In genomic region chr7:100174582-100174981, GRCh38 we compare ENCODE assay signal across 2 cellular contexts.
TF ChIP-seq lines count a peak whose summit lies in the region.

No MANE protein-coding gene starts in this region.

TF ChIP-seq in H1, 55 proteins besides CTCF, POLR2A, EP300 and RAD21:
- TF ChIP-seq SIRT6 (IDR thresholded peaks at IDR 0.05; ENCODE audit: low read length): no peak

TF ChIP-seq in neural cell, 6 proteins besides CTCF, POLR2A, EP300 and RAD21:
- TF ChIP-seq POLR2AphosphoS5 (IDR thresholded peaks at IDR 0.05) (no peak), EZH2 (IDR thresholded peaks at IDR 0.05; ENCODE audit: borderline replicate concordance, insufficient read depth, low read length, poor library complexity, severe bottlenecking) (no peak)
